Comparison of ENCODE assay signal across 8 cellular contexts in the genomic region with DNA sequence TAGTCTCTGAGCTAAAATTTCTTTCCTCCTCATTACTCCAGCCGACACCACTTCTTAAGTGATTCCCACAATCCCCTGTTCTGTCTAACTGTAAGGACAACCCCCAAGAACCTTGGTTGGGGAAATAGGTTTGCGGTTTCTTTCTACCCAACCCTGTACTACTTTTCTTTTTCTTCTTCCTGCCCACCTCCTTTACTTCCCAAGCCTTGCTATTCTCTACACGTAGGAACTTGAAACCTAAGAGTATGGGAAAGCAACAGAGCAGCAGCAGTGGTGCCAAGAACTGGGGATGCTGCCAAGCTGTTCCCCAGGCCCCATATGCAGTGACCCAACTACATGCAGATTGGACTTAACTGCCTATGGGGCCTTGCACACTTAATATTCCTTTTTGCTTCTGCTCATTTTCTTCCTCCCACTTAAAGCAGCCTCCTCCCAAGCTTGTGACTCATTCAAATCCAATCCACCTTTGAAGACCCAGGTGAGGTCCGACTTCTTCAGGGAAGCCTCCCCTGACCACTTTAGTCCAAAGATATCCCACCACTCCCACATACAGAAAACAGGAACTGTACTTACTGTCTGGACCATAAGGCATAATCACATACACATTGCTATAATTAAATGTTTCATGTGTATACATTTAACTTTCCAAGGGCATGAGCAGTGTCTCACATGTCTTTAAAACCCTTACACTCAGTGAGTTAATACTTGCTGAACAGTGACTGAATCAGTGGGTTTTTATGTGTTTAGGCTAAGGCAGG. TPM values are rescaled to one million over a fixed set of nuclear protein-coding genes. Genes with fewer than 3 reads are reported as not detected.
DNase-seq lines count a peak whose midpoint lies in the region; ATAC-seq and TF ChIP-seq lines count a peak whose summit lies in the region.

No MANE protein-coding gene starts in this region.

- H3K27ac ChIP-seq in dorsolateral prefrontal cortex = peak overlapping the region in 7 of 59 donors; percentile 7 to 91 (median 77)

- H3K27me3 ChIP-seq in dorsolateral prefrontal cortex = peaks cover 0 to 59% (median 8%) of the 10 kb centered on the region in 45 donors

- H3K9me3 Mint-ChIP-seq in osteocyte (ENCODE audit: unreplicated experiment) = peaks cover 7% of the 10 kb centered on the region

- peak; percentile 18 for DNase-seq in EH (ENCODE audit: low read depth)
- DNase-seq in NAMALWA (ENCODE audit: low spot score) = peak; percentile 1
- no peak for DNase-seq in dorsolateral prefrontal cortex
- no peak for DNase-seq in osteocyte (ENCODE audit: extremely low spot score, unreplicated experiment)
- DNase-seq in GDM1 (lab: John Stamatoyannopoulos, UW) = no peak
- no peak for DNase-seq in activated CD8-positive, alpha-beta memory T cell treated with anti-CD3 and anti-CD28 coated beads for 24 hours
- no peak for DNase-seq in SHP77 treated with DMSO at 0.1 percent for 48 hours (lab: John Stamatoyannopoulos, UW)

- peaks cover 3% of the 10 kb centered on the region for H3K36me3 Mint-ChIP-seq in osteocyte (ENCODE audit: unreplicated experiment)

- peak overlapping the region; percentile 77 for H3K4me3 Mint-ChIP-seq in osteocyte (ENCODE audit: unreplicated experiment)

- no peak for ATAC-seq in HG03097 (IDR thresholded peaks at IDR 0.05; ENCODE audit: low FRiP score, unreplicated experiment)

- peak overlapping the region; percentile 75 for H3K27ac Mint-ChIP-seq in osteocyte (ENCODE audit: unreplicated experiment)

- peak overlapping the region; percentile 34 to 86 (median 71) for H3K4me3 ChIP-seq in dorsolateral prefrontal cortex

- intact Hi-C loops in dorsolateral prefrontal cortex (cut with DNase I) = loop anchor here (5.0 to 10.0 kb wide), 3 partner anchors 139 to 747 kb away; a partner anchor contains a TSS

- TF ChIP-seq CTCF in dorsolateral prefrontal cortex (IDR thresholded peaks at IDR 0.05 in 54 of 56, conservative IDR thresholded peaks at IDR 0.05 in 2 of 56; ENCODE audit: low read depth in 1 of 56, partially characterized antibody in 56 of 56) (no peak), osteocyte (IDR thresholded peaks at IDR 0.05) (no peak)

- H3K27me3 Mint-ChIP-seq in osteocyte (ENCODE audit: unreplicated experiment) = no peaks in the 10 kb centered on the region

- peaks cover 49% of the 10 kb centered on the region for H3K4me1 Mint-ChIP-seq in osteocyte (ENCODE audit: unreplicated experiment)

RNA-seq across cellular contexts. Expression of a gene that starts 1.7 kb away (rescaled TPM):
- total RNA-seq in dorsolateral prefrontal cortex = 10 to 100 TPM; 18.9 to 33.3 (median 25.4) TPM
- 11.6 and 12.0 TPM in 2 replicates for total RNA-seq in osteocyte

Comparison
In these comparisons a context has a peak if more than half of its experiments do, and no peak if none do; other contexts are left out.
1. DNase-seq: peak in EH (single experiment) and NAMALWA (single experiment); none in dorsolateral prefrontal cortex (0 of 10), osteocyte (single experiment), GDM1 (single experiment), activated CD8-positive, alpha-beta memory T cell treated with anti-CD3 and anti-CD28 coated beads for 24 hours (single experiment) and SHP77 treated with DMSO at 0.1 percent for 48 hours (single experiment).